In genomic region chr9:94182532-94182931, GRCh38 we compare ENCODE assay signal across 1 cellular context.
TF ChIP-seq lines count a peak whose summit lies in the region.

No MANE protein-coding gene starts in this region.

TF ChIP-seq in HepG2, 621 proteins besides CTCF, POLR2A, EP300 and RAD21:
- TF ChIP-seq ATAD3A (CRISPR knock-in tag; IDR thresholded peaks at IDR 0.05), result no peak
- TF ChIP-seq SNAPC5 (CRISPR knock-in tag; IDR thresholded peaks at IDR 0.05; ENCODE audit: borderline replicate concordance), result no peak
- no peak for TF ChIP-seq PTBP1 (IDR thresholded peaks at IDR 0.05; ENCODE audit: low read depth, low read length, poor library complexity, severe bottlenecking)
- no peak for TF ChIP-seq JUNB (CRISPR knock-in tag; IDR thresholded peaks at IDR 0.05; ENCODE audit: borderline replicate concordance)
- no peak for TF ChIP-seq ZBTB49 (CRISPR knock-in tag; IDR thresholded peaks at IDR 0.05; ENCODE audit: borderline replicate concordance)
- no peak for TF ChIP-seq FLYWCH1 (CRISPR knock-in tag; IDR thresholded peaks at IDR 0.05)
- TF ChIP-seq POLR2AphosphoS2 (IDR thresholded peaks at IDR 0.05; ENCODE audit: low read depth, low read length), result peak; percentile 27; the same call in 1 of the 2 replicates
- peak; percentile 39; the same call in 1 of the 2 replicates for TF ChIP-seq POLR2G (IDR thresholded peaks at IDR 0.05; ENCODE audit: low read depth, low read length)
- TF ChIP-seq FOXO4 (CRISPR knock-in tag; conservative IDR thresholded peaks at IDR 0.05), result no peak
- no peak for TF ChIP-seq ATM (IDR thresholded peaks at IDR 0.05; ENCODE audit: borderline replicate concordance)
- TF ChIP-seq HNRNPH1 (optimal IDR thresholded peaks at IDR 0.05; ENCODE audit: low read depth, low read length), result no peak
- TF ChIP-seq UBTF (CRISPR knock-in tag; IDR thresholded peaks at IDR 0.05), result no peak
- TF ChIP-seq CCDC6 (CRISPR knock-in tag; IDR thresholded peaks at IDR 0.05), result no peak
- TF ChIP-seq RFX5 (IDR thresholded peaks at IDR 0.05; ENCODE audit: low read depth, low read length), result no peak
- TF ChIP-seq RBM22 (optimal IDR thresholded peaks at IDR 0.05; ENCODE audit: low read length), result peak; percentile 63
- no peak for TF ChIP-seq ZXDC (CRISPR knock-in tag; IDR thresholded peaks at IDR 0.05)
- no peak for TF ChIP-seq ZNF589 (CRISPR knock-in tag; conservative IDR thresholded peaks at IDR 0.05)
- TF ChIP-seq SP1 (IDR thresholded peaks at IDR 0.05), result no peak
- no peak for TF ChIP-seq SP1 (CRISPR knock-in tag; IDR thresholded peaks at IDR 0.05)
- no peak for TF ChIP-seq ZNF570 (CRISPR knock-in tag; IDR thresholded peaks at IDR 0.05; ENCODE audit: borderline replicate concordance)
- no peak for TF ChIP-seq EEA1 (CRISPR knock-in tag; IDR thresholded peaks at IDR 0.05; ENCODE audit: borderline replicate concordance)
- TF ChIP-seq ZFP82 (CRISPR knock-in tag; IDR thresholded peaks at IDR 0.05; ENCODE audit: borderline replicate concordance), result 0 out of 2 replicates have a peak, but pooled peaks have one; percentile 34
TF ChIP-seq in HepG2: peak in this region for 4.
